Comparison of ENCODE assay signal across 8 cellular contexts in the genomic region with DNA sequence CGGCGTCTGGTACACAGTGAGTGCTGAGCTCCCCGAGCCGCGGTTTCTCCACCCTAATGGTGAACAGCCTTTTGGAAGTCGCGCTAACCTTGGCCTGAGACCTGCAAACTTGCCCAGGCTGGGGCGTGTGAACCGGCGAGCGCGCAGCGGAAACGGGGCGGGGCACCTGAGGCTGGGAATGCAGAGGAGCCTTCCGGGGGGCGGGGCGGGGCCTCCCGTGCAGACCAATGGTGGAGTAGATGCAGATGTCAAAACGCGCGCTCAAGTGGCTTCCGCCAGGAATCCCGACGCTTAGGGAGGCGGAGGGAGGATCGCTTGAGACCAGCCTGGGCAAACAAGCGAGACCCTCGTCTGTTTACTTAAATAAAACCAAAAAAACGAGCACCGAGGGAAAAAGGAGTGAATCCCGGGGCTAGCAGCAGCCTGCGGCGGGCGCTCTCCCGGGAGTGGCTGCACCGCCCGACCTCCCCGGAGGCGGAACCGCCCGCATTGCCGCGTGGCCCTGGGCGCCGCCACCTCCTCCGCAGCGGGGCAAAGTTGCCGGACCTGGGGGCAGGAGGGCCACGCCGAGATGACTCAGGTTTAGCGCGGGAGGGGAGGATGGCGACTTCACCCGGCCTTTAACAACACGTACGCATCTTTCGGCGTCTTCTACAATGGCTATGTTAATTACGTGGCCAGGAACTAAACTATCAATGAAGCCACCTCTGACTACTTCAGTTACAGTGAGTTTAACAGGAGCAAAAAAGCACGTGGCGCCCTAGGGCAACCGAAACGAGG. TPM values are rescaled to one million over a fixed set of nuclear protein-coding genes. Genes with fewer than 3 reads are reported as not detected.
DNase-seq lines count a peak whose midpoint lies in the region; ATAC-seq and TF ChIP-seq lines count a peak whose summit lies in the region.

No MANE protein-coding gene starts in this region.

- peaks cover 49% of the 10 kb centered on the region for H3K4me1 ChIP-seq in CD4-positive, CD25-positive, alpha-beta regulatory T cell (ENCODE audit: control insufficient read depth, insufficient read depth, low read length, poor library complexity, severe bottlenecking)
- H3K4me1 ChIP-seq in right lobe of liver: peaks cover 4 to 35% (median 20%) of the 10 kb centered on the region in 4 donors

- H3K36me3 Mint-ChIP-seq in CD4-positive, CD25-positive, alpha-beta regulatory T cell: no peaks in the 10 kb centered on the region
- H3K36me3 Mint-ChIP-seq in activated CD4-positive, alpha-beta T cell treated with anti-CD3 and anti-CD28 coated beads, Interleukin-2, amount 10 ng/mL, durations not matched to agents 24 days and 14 days (ENCODE audit: low read depth): peaks cover 33% of the 10 kb centered on the region

- peak overlapping the region; percentile 61 for H3K4me3 ChIP-seq in CD4-positive, CD25-positive, alpha-beta regulatory T cell (ENCODE audit: low read depth, low read length)
- peak overlapping the region; percentile 71 to 79 (median 74) for H3K4me3 ChIP-seq in right lobe of liver

- peak; percentile 87 to 97 (median 89) for DNase-seq in CD4-positive, CD25-positive, alpha-beta regulatory T cell
- DNase-seq in NCI-H69 (lab: John Stamatoyannopoulos, UW) (peak; percentile 95), dermis blood vessel endothelial cell (peak; percentile 78), right lobe of liver (peak; percentile 98 to 99 (median 99))
- DNase-seq in activated CD4-positive, alpha-beta T cell treated with anti-CD3 and anti-CD28 coated beads, Interleukin-2, amount 10 ng/mL, durations not matched to agents 24 days and 14 days: peak; percentile 99
- peak; percentile 91 to 95 for DNase-seq in stimulated activated CD4-positive, alpha-beta T cell treated with anti-CD3 and anti-CD28 coated beads, Interleukin-4, amount 100 ng/mL, for 4 hours

- no peaks in the 10 kb centered on the region for H3K27me3 ChIP-seq in CD4-positive, CD25-positive, alpha-beta regulatory T cell (ENCODE audit: control insufficient read depth, insufficient read depth, low read length)
- H3K27me3 ChIP-seq in right lobe of liver: no peaks in the 10 kb centered on the region

- no peaks in the 10 kb centered on the region for H3K9me3 ChIP-seq in CD4-positive, CD25-positive, alpha-beta regulatory T cell (ENCODE audit: control insufficient read depth in 2 of 2, low read length in 2 of 2)
- no peaks in the 10 kb centered on the region for H3K9me3 ChIP-seq in right lobe of liver

- peak overlapping the region; percentile 89 to 98 (median 92) for H3K27ac Mint-ChIP-seq in CD4-positive, CD25-positive, alpha-beta regulatory T cell
- peak overlapping the region; percentile 95 for H3K27ac Mint-ChIP-seq in activated CD4-positive, alpha-beta T cell treated with anti-CD3 and anti-CD28 coated beads, Interleukin-2, amount 10 ng/mL, durations not matched to agents 24 days and 14 days

- peak overlapping the region; percentile 83 for H3K27ac ChIP-seq in CD4-positive, CD25-positive, alpha-beta regulatory T cell (ENCODE audit: insufficient read depth, low read length, poor library complexity, severe bottlenecking)
- H3K27ac ChIP-seq in right lobe of liver: peak overlapping the region; percentile 74 to 81 (median 76)

- intact Hi-C loops in activated CD4-positive, alpha-beta T cell treated with anti-CD3 and anti-CD28 coated beads, Interleukin-2, amount 10 ng/mL, durations not matched to agents 24 days and 14 days (cut with micrococcal nuclease): loop anchor here (1.0 to 5.0 kb wide), 8 partner anchors 40 to 698 kb away; a partner anchor contains a TSS
- intact Hi-C loops in right lobe of liver (cut with DNase I): loop anchor here (5.0 to 10.0 kb wide), 3 partner anchors 154 to 317 kb away; no protein-coding TSS in a partner anchor

- peak; percentile 80 for TF ChIP-seq POLR2A in right lobe of liver (IDR thresholded peaks at IDR 0.05)

- H3K9me3 Mint-ChIP-seq in CD4-positive, CD25-positive, alpha-beta regulatory T cell: peaks cover 0 to 1% (median 0%) of the 10 kb centered on the region in 7 donors
- no peaks in the 10 kb centered on the region for H3K9me3 Mint-ChIP-seq in activated CD4-positive, alpha-beta T cell treated with anti-CD3 and anti-CD28 coated beads, Interleukin-2, amount 10 ng/mL, durations not matched to agents 24 days and 14 days

- H3K36me3 ChIP-seq in CD4-positive, CD25-positive, alpha-beta regulatory T cell (ENCODE audit: control insufficient read depth, insufficient read depth, low read length): no peaks in the 10 kb centered on the region
- no peaks in the 10 kb centered on the region for H3K36me3 ChIP-seq in right lobe of liver

- H3K4me3 Mint-ChIP-seq in CD4-positive, CD25-positive, alpha-beta regulatory T cell: peak overlapping the region; percentile 95 to 99 (median 97)
- H3K4me3 Mint-ChIP-seq in activated CD4-positive, alpha-beta T cell treated with anti-CD3 and anti-CD28 coated beads, Interleukin-2, amount 10 ng/mL, durations not matched to agents 24 days and 14 days: peak overlapping the region; percentile 87

- peak; percentile 75 to 80 for ATAC-seq in CD4-positive, CD25-positive, alpha-beta regulatory T cell (ENCODE audit: low read depth in 2 of 2)
- ATAC-seq in GM19438 (IDR thresholded peaks at IDR 0.05; ENCODE audit: low read depth, unreplicated experiment) (peak; percentile 53), HG03558 (IDR thresholded peaks at IDR 0.05; ENCODE audit: extremely low read depth, unreplicated experiment) (peak; percentile 35), right lobe of liver (peak; percentile 86 to 94 (median 92))

- under 1% methylated on average over 53 of the region's 64 CpGs for WGBS in right lobe of liver (ENCODE audit: insufficient coverage, low coverage, low lambda C conversion rate, missing lambda C conversion rate)

- peak in 1 of 4 donors; percentile 21 for TF ChIP-seq CTCF in right lobe of liver (IDR thresholded peaks at IDR 0.05)

- peaks cover 6% of the 10 kb centered on the region for H3K27me3 Mint-ChIP-seq in CD4-positive, CD25-positive, alpha-beta regulatory T cell
- no peaks in the 10 kb centered on the region for H3K27me3 Mint-ChIP-seq in activated CD4-positive, alpha-beta T cell treated with anti-CD3 and anti-CD28 coated beads, Interleukin-2, amount 10 ng/mL, durations not matched to agents 24 days and 14 days

- peaks cover 17 to 55% (median 31%) of the 10 kb centered on the region in 4 donors for H3K4me1 Mint-ChIP-seq in CD4-positive, CD25-positive, alpha-beta regulatory T cell
- peaks cover 38% of the 10 kb centered on the region for H3K4me1 Mint-ChIP-seq in activated CD4-positive, alpha-beta T cell treated with anti-CD3 and anti-CD28 coated beads, Interleukin-2, amount 10 ng/mL, durations not matched to agents 24 days and 14 days

RNA-seq across cellular contexts. Expression of a gene that starts 2.2 kb away (rescaled TPM):
- total RNA-seq in CD4-positive, CD25-positive, alpha-beta regulatory T cell: 7.9 TPM
- 10 to 100 TPM in 2 of 4 donors, 1 to 10 TPM in 2; 7.9 to 25.8 (median 16.7) TPM for polyA plus RNA-seq in CD4-positive, CD25-positive, alpha-beta regulatory T cell
- total RNA-seq in activated CD4-positive, alpha-beta T cell treated with anti-CD3 and anti-CD28 coated beads, Interleukin-2, amount 10 ng/mL, durations not matched to agents 24 days and 14 days: 378 and 383 TPM in 2 replicates
- total RNA-seq in dermis blood vessel endothelial cell (19.9 and 90.8 TPM in 2 replicates), right lobe of liver (10 to 100 TPM in 1 of 6 experiments, 1 to 10 TPM in 5; 1.1 to 10.3 (median 5.7) TPM)

RNA-seq across cellular contexts. Expression of a gene that starts 40.1 kb away (rescaled TPM):
- not detected for total RNA-seq in CD4-positive, CD25-positive, alpha-beta regulatory T cell
- polyA plus RNA-seq in CD4-positive, CD25-positive, alpha-beta regulatory T cell: not detected
- 0.24 and 0.63 TPM in 2 replicates for total RNA-seq in activated CD4-positive, alpha-beta T cell treated with anti-CD3 and anti-CD28 coated beads, Interleukin-2, amount 10 ng/mL, durations not matched to agents 24 days and 14 days
- total RNA-seq in dermis blood vessel endothelial cell (0.74 and 1.2 TPM in 2 replicates), right lobe of liver (under 1 TPM; 0.26 to 0.99 (median 0.55) TPM)

Comparison
In these comparisons a context has a peak if more than half of its experiments do, and no peak if none do; other contexts are left out.
1. Peak in every context shown above with its lines: DNase-seq, ATAC-seq, H3K4me3 ChIP-seq and H3K27ac ChIP-seq.
2. ATAC-seq: peak in every context shown above with its lines; median percentile 92 in right lobe of liver; 78 in CD4-positive, CD25-positive, alpha-beta regulatory T cell; 53 in GM19438; 35 in HG03558.